ENCODE assay signal across 28 cellular contexts in genomic region chr20:35984382-35984781, GRCh38.
"Had no signal": no experiment of that assay in that cellular context is flagged by ENCODE, and none has a peak within 500 bp of the region (broad histone marks: within the 10 kb centered on the region; RNA-seq: fewer than 3 reads in every experiment).

No MANE protein-coding gene starts in this region.

- H3K27ac ChIP-seq: epithelial cell of prostate, esophagus squamous epithelium, pancreas, psoas muscle, tibial nerve, WERI-Rb-1 had no signal

- H3K4me3 ChIP-seq: esophagus squamous epithelium, pancreas, psoas muscle, tibial nerve had no signal

- H3K4me3 Mint-ChIP-seq: activated naive CD4-positive, alpha-beta T cell treated with anti-CD3 and anti-CD28 coated beads, Interleukin-2, amount 50 U/mL, for 24 hours; central memory CD8-positive, alpha-beta T cell; T-helper 17 cell had no signal

- FAIRE-seq: bronchial epithelial cell, endometrium, islet of Langerhans, pancreas had no signal

- H3K4me1 Mint-ChIP-seq: activated naive CD4-positive, alpha-beta T cell treated with anti-CD3 and anti-CD28 coated beads, Interleukin-2, amount 50 U/mL, for 24 hours had no signal

- H3K27me3 Mint-ChIP-seq: activated naive CD4-positive, alpha-beta T cell treated with anti-CD3 and anti-CD28 coated beads, Interleukin-2, amount 50 U/mL, for 24 hours had no signal

- H3K9me3 Mint-ChIP-seq: activated naive CD4-positive, alpha-beta T cell treated with anti-CD3 and anti-CD28 coated beads, Interleukin-2, amount 50 U/mL, for 24 hours; central memory CD8-positive, alpha-beta T cell had no signal

- H3K9me3 ChIP-seq: esophagus squamous epithelium, pancreas, psoas muscle, tibial nerve had no signal

- H3K4me1 ChIP-seq: esophagus squamous epithelium, pancreas, psoas muscle, tibial nerve had no signal

- H3K36me3 ChIP-seq: esophagus squamous epithelium, pancreas, tibial nerve, WERI-Rb-1 had no signal

- H3K27me3 ChIP-seq: esophagus squamous epithelium, pancreas, tibial nerve had no signal

- H3K27ac Mint-ChIP-seq: activated naive CD4-positive, alpha-beta T cell treated with anti-CD3 and anti-CD28 coated beads, Interleukin-2, amount 50 U/mL, for 24 hours; T-helper 17 cell had no signal

- H3K36me3 Mint-ChIP-seq: activated naive CD4-positive, alpha-beta T cell treated with anti-CD3 and anti-CD28 coated beads, Interleukin-2, amount 50 U/mL, for 24 hours had no signal

- ATAC-seq: activated CD4-positive, CD25-positive, alpha-beta regulatory T cell treated with anti-CD3 and anti-CD28 coated beads, Interleukin-2, amount 50 U/mL, for 24 hours; pancreas; psoas muscle; T-helper 17 cell had no signal

- DNase-seq: activated CD4-positive, alpha-beta T cell treated with anti-CD3 and anti-CD28 coated beads for 48 hours; activated CD4-positive, alpha-beta T cell treated with anti-CD3 and anti-CD28 coated beads, Interleukin-2, amount 50 U/mL, for 48 hours; activated CD8-positive, alpha-beta memory T cell treated with anti-CD3 and anti-CD28 coated beads for 24 hours; activated gamma-delta T cell treated with Interleukin-2 at 50 U/mL for 16 hours; activated T-cell treated with anti-CD3 and anti-CD28 coated beads, Interleukin-2, amount 50 U/mL, for 1 hour; anterior cingulate cortex; dermis blood vessel endothelial cell; effector CD4-positive, alpha-beta T cell; esophagus squamous epithelium; foreskin melanocyte; mammary epithelial cell; nucleus accumbens; pancreas; psoas muscle; stimulated activated CD4-positive, alpha-beta T cell treated with anti-CD3 and anti-CD28 coated beads, Interleukin-15, amount 100 ng/mL, for 24 hours; stimulated activated CD4-positive, alpha-beta T cell treated with anti-CD3 and anti-CD28 coated beads, Interleukin-2, amount 100 ng/mL, for 24 hours; stimulated activated naive CD4-positive, alpha-beta T cell; T-helper 17 cell; T1000; WERI-Rb-1 had no signal
